8 cellular contexts compared by ENCODE assay signal in the genomic region with DNA sequence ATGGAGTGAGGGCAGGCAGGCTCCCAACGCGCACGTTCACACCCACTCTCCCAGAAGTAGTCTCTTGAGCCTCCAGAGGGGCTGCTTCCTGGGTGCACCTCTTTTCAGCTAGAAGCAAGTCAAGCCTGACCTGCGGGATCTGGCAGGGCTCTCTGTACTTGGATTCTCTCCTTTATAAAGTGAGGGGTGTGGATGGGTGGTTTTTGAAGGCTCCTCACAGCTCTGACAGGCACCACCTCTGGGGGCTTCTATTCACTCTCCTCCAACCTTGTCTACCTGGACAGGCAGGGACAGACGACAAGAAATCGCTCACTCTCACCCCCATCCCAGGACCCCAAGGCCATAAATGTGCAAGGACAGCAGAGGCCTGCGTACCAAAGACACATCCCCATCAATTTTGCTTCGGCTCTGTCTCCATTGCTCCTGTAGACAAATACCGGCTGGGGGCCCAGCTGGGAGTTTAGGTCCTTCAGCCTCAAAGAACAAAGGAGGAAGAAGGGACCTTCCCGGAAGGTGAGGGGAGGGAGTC. TPM values are rescaled to one million over a fixed set of nuclear protein-coding genes. Genes with fewer than 3 reads are reported as not detected.
DNase-seq lines count a peak whose midpoint lies in the region; ATAC-seq and TF ChIP-seq lines count a peak whose summit lies in the region.

No MANE protein-coding gene starts in this region.

- POLR2A ChIA-PET in Panc1 (lab: Charles Lee), result interaction anchor here (0.6 to 0.7 kb wide), 5 partner anchors 30 to 233 kb away, joined by 3 to 8 read pairs (median 4); no protein-coding TSS in a partner anchor

- TF ChIP-seq CTCF in Panc1 (IDR thresholded peaks at IDR 0.05) (no peak), fibroblast of villous mesenchyme (IDR thresholded peaks at IDR 0.05; ENCODE audit: insufficient read depth, low read depth, low read length) (no peak)

- peak overlapping the region; percentile 33 to 43; a peak in 3 of 4 replicates for H3K4me3 ChIP-seq in Panc1 (ENCODE audit: low read depth in 2 of 2, low read length in 2 of 2)
- peak overlapping the region; percentile 38 for H3K4me3 ChIP-seq in fibroblast of villous mesenchyme (ENCODE audit: low read depth, low read length)
- peak overlapping the region; percentile 51 for H3K4me3 ChIP-seq in rectal smooth muscle tissue (ENCODE audit: low read length)

- DNase-seq in ELR (ENCODE audit: low read depth) (peak; percentile 14), Panc1 (ENCODE audit: low read depth, low spot score) (no peak), fibroblast of villous mesenchyme (ENCODE audit: low read depth) (no peak), hepatic stellate cell (ENCODE audit: low spot score) (no peak), dedifferentiated amniotic fluid mesenchymal stem cell (ENCODE audit: extremely low spot score) (no peak), NCI-H1092 (lab: John Stamatoyannopoulos, UW) (no peak), epidermal melanocyte (ENCODE audit: insufficient read length, low spot score) (no peak)

- in situ Hi-C loops in Panc1 (cut with HindIII; ENCODE audit: low pct_unique_long_range_greater_than_20kb, low sequenced_read_pairs), result no loop called here

- H3K36me3 ChIP-seq in Panc1 (ENCODE audit: control insufficient read depth, insufficient read depth, low read length) (peaks cover under 1% of the 10 kb centered on the region), rectal smooth muscle tissue (ENCODE audit: control insufficient read depth, insufficient read depth, low read length) (peaks cover 2% of the 10 kb centered on the region)

- BruUV-seq in Panc1 (replicated peaks; lab: Mats Ljungman, UMichigan), result no TSS peak

- ATAC-seq in Panc1, result no peak

- H3K27me3 ChIP-seq in Panc1 (ENCODE audit: control insufficient read depth, insufficient read depth, low read length), result peaks cover 10% of the 10 kb centered on the region
- no peaks in the 10 kb centered on the region for H3K27me3 ChIP-seq in rectal smooth muscle tissue (ENCODE audit: control insufficient read depth, insufficient read depth, low read length)

- peak overlapping the region; percentile 96 for H3K27ac ChIP-seq in Panc1 (ENCODE audit: low read length)
- H3K27ac ChIP-seq in rectal smooth muscle tissue (ENCODE audit: low read depth, low read length), result peak overlapping the region; percentile 71

- H3K9me3 ChIP-seq in Panc1 (ENCODE audit: control insufficient read depth, insufficient read depth, low read depth, low read length), result no peaks in the 10 kb centered on the region

- CTCF ChIA-PET in Panc1 (lab: Charles Lee), result interaction anchor here (0.6 to 0.7 kb wide), 2 partner anchors 36 to 423 kb away, joined by 6 to 11 read pairs; no protein-coding TSS in a partner anchor

- no peak overlapping the region for H3K9ac ChIP-seq in rectal smooth muscle tissue (ENCODE audit: low read length)

- H3K4me1 ChIP-seq in Panc1 (ENCODE audit: control insufficient read depth, insufficient read depth, low read length) (peaks cover 16% of the 10 kb centered on the region), rectal smooth muscle tissue (ENCODE audit: control insufficient read depth, insufficient read depth, low read length) (peaks cover 7% of the 10 kb centered on the region)

- intact Hi-C loops in Panc1 (cut with micrococcal nuclease; ENCODE audit: unreplicated experiment), result loop anchor here (5.0 kb wide), 1 partner anchor 75 kb away; a partner anchor contains a TSS

RNA-seq across cellular contexts. Expression of a gene that starts 0.8 kb away (rescaled TPM):
- 19.8 TPM for total RNA-seq in Panc1 (2021; ENCODE audit: unreplicated experiment)
- polyA plus RNA-seq in Panc1 (2012; ENCODE audit: insufficient read length), result 21.5 TPM
- 11.6 and 12.5 TPM in 2 replicates for total RNA-seq in fibroblast of villous mesenchyme
